In genomic region chr1:207883660-207884245, GRCh38 we compare ENCODE assay signal across 10 cellular contexts. TPM values are rescaled to one million over a fixed set of nuclear protein-coding genes. Genes with fewer than 3 reads are reported as not detected.
DNase-seq lines count a peak whose midpoint lies in the region; ATAC-seq and TF ChIP-seq lines count a peak whose summit lies in the region.
"Had no signal": no experiment of that assay in that cellular context is flagged by ENCODE, and none has a peak within 500 bp of the region (broad histone marks: within the 10 kb centered on the region; RNA-seq: fewer than 3 reads in every experiment).

No MANE protein-coding gene starts in this region.

- no peak for ATAC-seq in stimulated activated naive CD8-positive, alpha-beta T cell treated with anti-CD3 and anti-CD28 coated beads, Interleukin-15, Interleukin-2, amounts not matched to agents 100 U/mL and 50 U/mL, for 24 hours
- ATAC-seq in gastroesophageal sphincter: no peak
- no peak for ATAC-seq in HG03342 (IDR thresholded peaks at IDR 0.05; ENCODE audit: unreplicated experiment)

- TF ChIP-seq POLR2A in gastroesophageal sphincter (IDR thresholded peaks at IDR 0.05) (no peak), adrenal gland (IDR thresholded peaks at IDR 0.05) (no peak)

- no peaks in the 10 kb centered on the region for H3K27me3 Mint-ChIP-seq in stimulated activated naive CD8-positive, alpha-beta T cell treated with anti-CD3 and anti-CD28 coated beads, Interleukin-15, Interleukin-2, amounts not matched to agents 100 ng/mL and 50 ng/mL, for 24 hours

- H3K4me3 ChIP-seq in gastroesophageal sphincter: no peak overlapping the region
- H3K4me3 ChIP-seq in adrenal gland: peak overlapping the region in 1 of 4 donors; percentile 13

- peak overlapping the region in 3 of 4 donors; percentile 7 to 75 (median 48) for H3K27ac ChIP-seq in gastroesophageal sphincter
- peak overlapping the region in 2 of 5 donors; percentile 19 to 24 for H3K27ac ChIP-seq in adrenal gland

- H3K4me3 Mint-ChIP-seq in stimulated activated naive CD8-positive, alpha-beta T cell treated with anti-CD3 and anti-CD28 coated beads, Interleukin-15, Interleukin-2, amounts not matched to agents 100 ng/mL and 50 ng/mL, for 24 hours: peak overlapping the region; percentile 85
- H3K4me3 Mint-ChIP-seq: mesothelial cell of epicardium had no signal

- TF ChIP-seq EP300 in gastroesophageal sphincter (IDR thresholded peaks at IDR 0.05): no peak

- H3K9me3 ChIP-seq in gastroesophageal sphincter (no peaks in the 10 kb centered on the region), adrenal gland (replicated peaks in 1 of 3) (no peaks in the 10 kb centered on the region)

- H3K36me3 ChIP-seq in gastroesophageal sphincter (no peaks in the 10 kb centered on the region), adrenal gland (replicated peaks in 1 of 2) (no peaks in the 10 kb centered on the region)

- DNase-seq in stimulated activated naive CD8-positive, alpha-beta T cell treated with anti-CD3 and anti-CD28 coated beads, Interleukin-15, Interleukin-2, amounts not matched to agents 100 U/mL and 50 U/mL, for 24 hours: no peak
- DNase-seq in NCI-H446 (lab: John Stamatoyannopoulos, UW) (peak; percentile 37 to 54), adrenal gland (no peak), Ammon's horn (ENCODE audit: low spot score) (no peak)
- no peak for DNase-seq in stimulated activated naive CD4-positive, alpha-beta T cell treated with Interleukin-2 at 50 U/mL for 16 hours (lab: John Stamatoyannopoulos, UW)

- no peaks in the 10 kb centered on the region for H3K9me3 Mint-ChIP-seq in stimulated activated naive CD8-positive, alpha-beta T cell treated with anti-CD3 and anti-CD28 coated beads, Interleukin-15, Interleukin-2, amounts not matched to agents 100 ng/mL and 50 ng/mL, for 24 hours
- H3K9me3 Mint-ChIP-seq: mesothelial cell of epicardium had no signal

- H3K36me3 Mint-ChIP-seq in stimulated activated naive CD8-positive, alpha-beta T cell treated with anti-CD3 and anti-CD28 coated beads, Interleukin-15, Interleukin-2, amounts not matched to agents 100 ng/mL and 50 ng/mL, for 24 hours (ENCODE audit: low read depth): no peaks in the 10 kb centered on the region
- H3K36me3 Mint-ChIP-seq: mesothelial cell of epicardium had no signal

- intact Hi-C loops in adrenal gland (cut with DNase I): no loop called here

- H3K27me3 ChIP-seq in gastroesophageal sphincter (no peaks in the 10 kb centered on the region), adrenal gland (no peaks in the 10 kb centered on the region)

- H3K27ac Mint-ChIP-seq in stimulated activated naive CD8-positive, alpha-beta T cell treated with anti-CD3 and anti-CD28 coated beads, Interleukin-15, Interleukin-2, amounts not matched to agents 100 ng/mL and 50 ng/mL, for 24 hours: peak overlapping the region; percentile 94
- H3K27ac Mint-ChIP-seq: mesothelial cell of epicardium had no signal

- WGBS in gastroesophageal sphincter (ENCODE audit: low coverage in 1 of 2), 2 donors: 55 to 77% methylated on average over 2 of the region's 2 CpGs
- WGBS in adrenal gland, 4 donors: 74 to 85% (median 80%) methylated on average over 2 of the region's 2 CpGs

- peaks cover 0 to 63% (median 25%) of the 10 kb centered on the region in 3 donors for H3K4me1 ChIP-seq in gastroesophageal sphincter
- peaks cover 7 to 17% of the 10 kb centered on the region in 2 donors for H3K4me1 ChIP-seq in adrenal gland (replicated peaks in 1 of 2)

- no peak for TF ChIP-seq CTCF in gastroesophageal sphincter (IDR thresholded peaks at IDR 0.05)
- TF ChIP-seq CTCF in adrenal gland (IDR thresholded peaks at IDR 0.05): no peak

- H3K4me1 Mint-ChIP-seq in stimulated activated naive CD8-positive, alpha-beta T cell treated with anti-CD3 and anti-CD28 coated beads, Interleukin-15, Interleukin-2, amounts not matched to agents 100 ng/mL and 50 ng/mL, for 24 hours (ENCODE audit: low read depth): peaks cover 43% of the 10 kb centered on the region

RNA-seq across cellular contexts. Expression of gene CD34, which starts 27.2 kb away (rescaled TPM):
- total RNA-seq in gastroesophageal sphincter (100 to 1,000 TPM in 1 of 4 donors, 10 to 100 TPM in 3; 38.9 to 114 (median 62.1) TPM), adrenal gland (10 to 100 TPM; 18.8 to 48.6 (median 30.7) TPM)
- 10 to 100 TPM; 13.9 to 43.7 (median 26.3) TPM for polyA plus RNA-seq in adrenal gland
- total RNA-seq: T-helper 1 cell treated with Interleukin-12 subunit alpha and Interleukin-12 subunit beta and Interleukin-4 antibody, amounts not matched to agents 30 ng/mL and 1 ng/mL, for 36 hours had no signal

Comparison
In these comparisons a context has a peak if more than half of its experiments do, and no peak if none do; other contexts are left out.
1. DNase-seq: peak in NCI-H446 (2 of 2); none in stimulated activated naive CD8-positive, alpha-beta T cell treated with anti-CD3 and anti-CD28 coated beads, Interleukin-15, Interleukin-2, amounts not matched to agents 100 U/mL and 50 U/mL, for 24 hours (single experiment), adrenal gland (0 of 7), stimulated activated naive CD4-positive, alpha-beta T cell treated with Interleukin-2 at 50 U/mL for 16 hours (single experiment) and Ammon's horn (single experiment).